ENCODE assay signal across 9 cellular contexts in the genomic region with DNA sequence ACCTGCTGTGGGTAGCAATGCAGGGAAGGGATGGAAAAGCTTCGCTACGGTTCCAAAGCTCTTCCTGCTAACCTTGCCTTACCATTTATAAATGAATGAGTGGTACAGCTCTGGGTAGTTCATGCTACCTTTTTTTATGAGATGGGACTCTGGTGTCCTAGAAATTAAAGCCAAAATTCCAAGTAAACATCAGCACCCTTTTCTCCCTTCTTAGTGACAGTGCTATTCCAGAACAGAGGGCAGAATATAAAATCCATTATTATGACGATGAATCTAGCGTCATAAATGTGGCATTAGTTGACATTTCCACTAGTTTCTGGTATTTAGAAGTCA. TPM values are rescaled to one million over a fixed set of nuclear protein-coding genes. Genes with fewer than 3 reads are reported as not detected.
DNase-seq lines count a peak whose midpoint lies in the region; ATAC-seq and TF ChIP-seq lines count a peak whose summit lies in the region.
"Had no signal": no experiment of that assay in that cellular context is flagged by ENCODE, and none has a peak within 500 bp of the region (broad histone marks: within the 10 kb centered on the region; RNA-seq: fewer than 3 reads in every experiment).

No MANE protein-coding gene starts in this region.

- H3K4me3 Mint-ChIP-seq in activated CD4-positive, alpha-beta T cell treated with anti-CD3 and anti-CD28 coated beads, Interleukin-2, amount 10 ng/mL, durations not matched to agents 7 days and 5 days = peak overlapping the region; percentile 89
- H3K4me3 Mint-ChIP-seq in activated naive CD8-positive, alpha-beta T cell = peak overlapping the region; percentile 94

- no peaks in the 10 kb centered on the region for H3K27me3 Mint-ChIP-seq in activated CD4-positive, alpha-beta T cell treated with anti-CD3 and anti-CD28 coated beads, Interleukin-2, amount 10 ng/mL, durations not matched to agents 7 days and 5 days
- no peaks in the 10 kb centered on the region for H3K27me3 Mint-ChIP-seq in activated naive CD8-positive, alpha-beta T cell

- POLR2A ChIA-PET in activated CD4-positive, alpha-beta T cell treated with anti-CD3 and anti-CD28 coated beads, Interleukin-2, amount 10 ng/mL, durations not matched to agents 7 days and 5 days (lab: Charles Lee) = interaction anchor here (0.6 kb wide), 1 partner anchor 173 kb away, joined by 3 read pairs; no protein-coding TSS in a partner anchor

- H3K36me3 Mint-ChIP-seq in activated CD4-positive, alpha-beta T cell treated with anti-CD3 and anti-CD28 coated beads, Interleukin-2, amount 10 ng/mL, durations not matched to agents 7 days and 5 days (ENCODE audit: low read depth) = peaks cover 5% of the 10 kb centered on the region
- H3K36me3 Mint-ChIP-seq in activated naive CD8-positive, alpha-beta T cell = no peaks in the 10 kb centered on the region

- TF ChIP-seq EP300 in suprapubic skin (IDR thresholded peaks at IDR 0.05) = no peak

- H3K36me3 ChIP-seq in suprapubic skin = peaks cover 4% of the 10 kb centered on the region

- DNase-seq in activated CD4-positive, alpha-beta T cell treated with anti-CD3 and anti-CD28 coated beads, Interleukin-2, amount 10 ng/mL, durations not matched to agents 7 days and 5 days = no peak
- DNase-seq in activated CD4-positive, alpha-beta T cell treated with anti-CD3 and anti-CD28 coated beads for 1 hour = no peak
- DNase-seq in suprapubic skin (ENCODE audit: low spot score in 2 of 2) (no peak), SK-N-DZ (ENCODE audit: low spot score) (no peak)
- no peak for DNase-seq in activated CD4-positive, CD25-positive, alpha-beta regulatory T cell treated with anti-CD3 and anti-CD28 coated beads, Interleukin-2, amount 50 U/mL, for 72 hours

- TF ChIP-seq CTCF in suprapubic skin (IDR thresholded peaks at IDR 0.05) = no peak

- no peaks in the 10 kb centered on the region for H3K9me3 ChIP-seq in suprapubic skin

- peaks cover 14% of the 10 kb centered on the region for H3K4me1 Mint-ChIP-seq in activated CD4-positive, alpha-beta T cell treated with anti-CD3 and anti-CD28 coated beads, Interleukin-2, amount 10 ng/mL, durations not matched to agents 7 days and 5 days
- peaks cover 19% of the 10 kb centered on the region for H3K4me1 Mint-ChIP-seq in activated naive CD8-positive, alpha-beta T cell (ENCODE audit: low read depth)

- CTCF ChIA-PET in activated CD4-positive, alpha-beta T cell treated with anti-CD3 and anti-CD28 coated beads, Interleukin-2, amount 10 ng/mL, durations not matched to agents 7 days and 5 days (lab: Charles Lee) = interaction anchor here (1.2 to 2.1 kb wide), 7 partner anchors 8 to 205 kb away, joined by 3 to 9 read pairs (median 4); a partner anchor contains a TSS

- peaks cover 15% of the 10 kb centered on the region for H3K4me1 ChIP-seq in suprapubic skin

- H3K27ac ChIP-seq in layer of hippocampus (ENCODE audit: low read depth, low read length) (peak overlapping the region; percentile 4), suprapubic skin (no peak overlapping the region)

- H3K4me3 ChIP-seq in suprapubic skin = peak overlapping the region; percentile 73

- 10% methylated on average over 4 of the region's 4 CpGs for WGBS in suprapubic skin

- no peaks in the 10 kb centered on the region for H3K9me3 Mint-ChIP-seq in activated CD4-positive, alpha-beta T cell treated with anti-CD3 and anti-CD28 coated beads, Interleukin-2, amount 10 ng/mL, durations not matched to agents 7 days and 5 days
- H3K9me3 Mint-ChIP-seq in activated naive CD8-positive, alpha-beta T cell (ENCODE audit: low read depth) = no peaks in the 10 kb centered on the region

- H3K27me3 ChIP-seq in layer of hippocampus (ENCODE audit: control insufficient read depth, insufficient read depth, low read length) (no peaks in the 10 kb centered on the region), suprapubic skin (no peaks in the 10 kb centered on the region)

- no peak for ATAC-seq in HG02852 (IDR thresholded peaks at IDR 0.05; ENCODE audit: unreplicated experiment)

- TF ChIP-seq POLR2A in suprapubic skin (IDR thresholded peaks at IDR 0.05) = no peak

- peak overlapping the region; percentile 92 for H3K27ac Mint-ChIP-seq in activated CD4-positive, alpha-beta T cell treated with anti-CD3 and anti-CD28 coated beads, Interleukin-2, amount 10 ng/mL, durations not matched to agents 7 days and 5 days
- H3K27ac Mint-ChIP-seq in activated naive CD8-positive, alpha-beta T cell = peak overlapping the region; percentile 28

RNA-seq across cellular contexts. Expression of a gene that starts 0.4 kb away (rescaled TPM):
- 10 to 100 TPM; 27.6 to 28.8 TPM for total RNA-seq in activated CD4-positive, alpha-beta T cell treated with anti-CD3 and anti-CD28 coated beads, Interleukin-2, amount 10 ng/mL, durations not matched to agents 7 days and 5 days
- 10 to 100 TPM in 1 of 4 donors, 1 to 10 TPM in 3; 6.8 to 10.0 (median 7.9) TPM for total RNA-seq in suprapubic skin
- polyA plus RNA-seq in SK-N-DZ (2014; cell fraction: cytosol; rRNA removed) = 17.8 and 20.0 TPM in 2 replicates
- polyA plus RNA-seq in SK-N-DZ (2014; cell fraction: nucleus; rRNA removed) = 10.2 and 13.4 TPM in 2 replicates

RNA-seq across cellular contexts. Expression of a gene that starts 30.2 kb away (rescaled TPM):
- total RNA-seq in activated CD4-positive, alpha-beta T cell treated with anti-CD3 and anti-CD28 coated beads, Interleukin-2, amount 10 ng/mL, durations not matched to agents 7 days and 5 days = not detected
- not detected for total RNA-seq in suprapubic skin
- polyA plus RNA-seq in SK-N-DZ (2014; cell fraction: cytosol; rRNA removed) = not detected in 2 replicates
- polyA plus RNA-seq in SK-N-DZ (2014; cell fraction: nucleus; rRNA removed) = not detected in 2 replicates
- total RNA-seq: NCI-H460 had no signal
